Comparison of ENCODE assay signal across 9 cellular contexts in genomic region chr1:177913762-177914540, GRCh38. TPM values are rescaled to one million over a fixed set of nuclear protein-coding genes. Genes with fewer than 3 reads are reported as not detected.
DNase-seq lines count a peak whose midpoint lies in the region; ATAC-seq and TF ChIP-seq lines count a peak whose summit lies in the region.
"Had no signal": no experiment of that assay in that cellular context is flagged by ENCODE, and none has a peak within 500 bp of the region (broad histone marks: within the 10 kb centered on the region; RNA-seq: fewer than 3 reads in every experiment).

No MANE protein-coding gene starts in this region.

- CTCF ChIA-PET in activated CD8-positive, alpha-beta T cell treated with anti-CD3 and anti-CD28 coated beads, Interleukin-2, amount 10 ng/mL, durations not matched to agents 7 days and 5 days (lab: Charles Lee), result no interaction called here

- H3K36me3 Mint-ChIP-seq in activated CD8-positive, alpha-beta T cell treated with anti-CD3 and anti-CD28 coated beads, Interleukin-2, amount 10 ng/mL, durations not matched to agents 7 days and 5 days (ENCODE audit: low read depth), result no peaks in the 10 kb centered on the region

- no peaks in the 10 kb centered on the region for H3K79me2 ChIP-seq in OCI-LY1 (ENCODE audit: insufficient read depth, low read length)

- 54 to 61% methylated on average over 4 of the region's 4 CpGs for WGBS in testis, 2 donors

- TF ChIP-seq CTCF in cardiac muscle cell (IDR thresholded peaks at IDR 0.05; ENCODE audit: low read depth, low read length) (peak; percentile 72), OCI-LY1 (IDR thresholded peaks at IDR 0.05; ENCODE audit: low read length) (peak; percentile 43; the same call in 1 of the 2 replicates), fibroblast of pulmonary artery (IDR thresholded peaks at IDR 0.05; ENCODE audit: low read length, missing control alignments) (peak; percentile 62), testis (IDR thresholded peaks at IDR 0.05) (peak in 2 of 3 experiments; percentile 3 to 21)

- no peaks in the 10 kb centered on the region for H3K27me3 Mint-ChIP-seq in activated CD8-positive, alpha-beta T cell treated with anti-CD3 and anti-CD28 coated beads, Interleukin-2, amount 10 ng/mL, durations not matched to agents 7 days and 5 days (ENCODE audit: low read depth)

- no peak for TF ChIP-seq POLR2A in testis (IDR thresholded peaks at IDR 0.05)

- H3K4me1 ChIP-seq in cardiac muscle cell (ENCODE audit: low read depth), result no peaks in the 10 kb centered on the region
- no peaks in the 10 kb centered on the region for H3K4me1 ChIP-seq in OCI-LY1 (ENCODE audit: insufficient read depth, low read length, severe bottlenecking)
- H3K4me1 ChIP-seq in testis, result no peaks in the 10 kb centered on the region

- no peaks in the 10 kb centered on the region for H3K9me2 ChIP-seq in OCI-LY1 (ENCODE audit: low read depth, low read length)

- H3K9me3 ChIP-seq in cardiac muscle cell (ENCODE audit: low read depth) (no peaks in the 10 kb centered on the region), OCI-LY1 (ENCODE audit: low read length) (no peaks in the 10 kb centered on the region), testis (no peaks in the 10 kb centered on the region)

- POLR2A ChIA-PET in activated CD8-positive, alpha-beta T cell treated with anti-CD3 and anti-CD28 coated beads, Interleukin-2, amount 10 ng/mL, durations not matched to agents 7 days and 5 days (lab: Charles Lee), result no interaction called here

- H3K4me3 Mint-ChIP-seq in activated CD8-positive, alpha-beta T cell treated with anti-CD3 and anti-CD28 coated beads, Interleukin-2, amount 10 ng/mL, durations not matched to agents 7 days and 5 days, result no peak overlapping the region

- no peak overlapping the region for H2AFZ ChIP-seq in OCI-LY1 (ENCODE audit: low read length)

- intact Hi-C loops in cardiac septum (cut with DNase I) (no loop called here), testis (cut with DNase I; ENCODE audit: low total_unique reads) (no loop called here)

- no peaks in the 10 kb centered on the region for H4K20me1 ChIP-seq in OCI-LY1 (ENCODE audit: insufficient read depth, low read length)

- ATAC-seq in activated CD8-positive, alpha-beta T cell treated with anti-CD3 and anti-CD28 coated beads, Interleukin-2, amount 10 ng/mL, durations not matched to agents 7 days and 5 days, result no peak
- ATAC-seq in HG03342 (IDR thresholded peaks at IDR 0.05; ENCODE audit: unreplicated experiment) (no peak), GM19395 (IDR thresholded peaks at IDR 0.05; ENCODE audit: unreplicated experiment) (no peak)

- H3F3A ChIP-seq in OCI-LY1 (ENCODE audit: insufficient read depth, low read length), result no peaks in the 10 kb centered on the region

- no peaks in the 10 kb centered on the region for H3K9me3 Mint-ChIP-seq in activated CD8-positive, alpha-beta T cell treated with anti-CD3 and anti-CD28 coated beads, Interleukin-2, amount 10 ng/mL, durations not matched to agents 7 days and 5 days (ENCODE audit: insufficient read depth)

- no peak overlapping the region for H3K4me2 ChIP-seq in OCI-LY1 (ENCODE audit: low read length)

- H3K4me3 ChIP-seq in cardiac muscle cell (no peak overlapping the region), OCI-LY1 (ENCODE audit: low read depth, low read length, poor library complexity, severe bottlenecking) (no peak overlapping the region), fibroblast of pulmonary artery (replicated peaks; ENCODE audit: low read depth, low read length) (no peak overlapping the region), testis (no peak overlapping the region)

- no peak overlapping the region for H3K27ac Mint-ChIP-seq in activated CD8-positive, alpha-beta T cell treated with anti-CD3 and anti-CD28 coated beads, Interleukin-2, amount 10 ng/mL, durations not matched to agents 7 days and 5 days

- H3K27me3 ChIP-seq in cardiac muscle cell, result peaks cover 3% of the 10 kb centered on the region
- H3K27me3 ChIP-seq in OCI-LY1 (ENCODE audit: insufficient read depth, low read length), result no peaks in the 10 kb centered on the region
- no peaks in the 10 kb centered on the region for H3K27me3 ChIP-seq in testis

- H3K4me1 Mint-ChIP-seq in activated CD8-positive, alpha-beta T cell treated with anti-CD3 and anti-CD28 coated beads, Interleukin-2, amount 10 ng/mL, durations not matched to agents 7 days and 5 days (ENCODE audit: low read depth), result no peaks in the 10 kb centered on the region

- H3K9ac ChIP-seq in OCI-LY1 (ENCODE audit: low read length), result no peak overlapping the region

- DNase-seq in cardiac muscle cell (ENCODE audit: low read depth in 1 of 2, low spot score in 1 of 2), result peak; percentile 42 to 56
- DNase-seq in cardiac septum (ENCODE audit: low spot score), result no peak
- DNase-seq in fibroblast of pulmonary artery (ENCODE audit: low read depth), result peak; percentile 47
- DNase-seq in testis, result peak; percentile 43
- no peak for DNase-seq in activated CD8-positive, alpha-beta T cell treated with anti-CD3 and anti-CD28 coated beads, Interleukin-2, amount 10 ng/mL, durations not matched to agents 7 days and 5 days
- DNase-seq: activated naive CD4-positive, alpha-beta T cell treated with Interleukin-2 at 50 U/mL for 16 hours had no signal

- H3K36me3 ChIP-seq in cardiac muscle cell, result no peaks in the 10 kb centered on the region
- H3K36me3 ChIP-seq in OCI-LY1 (ENCODE audit: insufficient read depth, low read length), result no peaks in the 10 kb centered on the region
- H3K36me3 ChIP-seq in testis (ENCODE audit: low read depth, missing control alignments), result no peaks in the 10 kb centered on the region

- H3K27ac ChIP-seq in cardiac muscle cell, result no peak overlapping the region
- no peak overlapping the region for H3K27ac ChIP-seq in OCI-LY1 (ENCODE audit: low read depth, low read length, poor library complexity, severe bottlenecking)
- no peak overlapping the region for H3K27ac ChIP-seq in testis

RNA-seq across cellular contexts. Expression of gene SEC16B, which starts 55.9 kb away (rescaled TPM):
- total RNA-seq in cardiac muscle cell, result 0.35 and 0.63 TPM in 2 replicates
- polyA plus RNA-seq in cardiac muscle cell, result 0.17 and 0.53 TPM in 2 replicates
- total RNA-seq in cardiac septum, result 1.3 TPM
- 1 to 10 TPM; 4.8 to 5.9 TPM for total RNA-seq in testis
- 4.3 TPM for polyA plus RNA-seq in testis (ENCODE audit: insufficient read depth, low read depth, low replicate concordance)
- total RNA-seq in activated CD8-positive, alpha-beta T cell treated with anti-CD3 and anti-CD28 coated beads, Interleukin-2, amount 10 ng/mL, durations not matched to agents 7 days and 5 days, result not detected

Comparison
In these comparisons a context has a peak if more than half of its experiments do, and no peak if none do; other contexts are left out.
1. DNase-seq: peak in cardiac muscle cell (2 of 2), fibroblast of pulmonary artery (single experiment) and testis (single experiment); none in cardiac septum (single experiment) and activated CD8-positive, alpha-beta T cell treated with anti-CD3 and anti-CD28 coated beads, Interleukin-2, amount 10 ng/mL, durations not matched to agents 7 days and 5 days (single experiment).
2. CTCF ChIP-seq: peak in every context shown above with its lines; median percentile 72 in cardiac muscle cell; 62 in fibroblast of pulmonary artery; 43 in OCI-LY1; 12 in testis.